Comparison of ENCODE assay signal across 12 cellular contexts in the genomic region with DNA sequence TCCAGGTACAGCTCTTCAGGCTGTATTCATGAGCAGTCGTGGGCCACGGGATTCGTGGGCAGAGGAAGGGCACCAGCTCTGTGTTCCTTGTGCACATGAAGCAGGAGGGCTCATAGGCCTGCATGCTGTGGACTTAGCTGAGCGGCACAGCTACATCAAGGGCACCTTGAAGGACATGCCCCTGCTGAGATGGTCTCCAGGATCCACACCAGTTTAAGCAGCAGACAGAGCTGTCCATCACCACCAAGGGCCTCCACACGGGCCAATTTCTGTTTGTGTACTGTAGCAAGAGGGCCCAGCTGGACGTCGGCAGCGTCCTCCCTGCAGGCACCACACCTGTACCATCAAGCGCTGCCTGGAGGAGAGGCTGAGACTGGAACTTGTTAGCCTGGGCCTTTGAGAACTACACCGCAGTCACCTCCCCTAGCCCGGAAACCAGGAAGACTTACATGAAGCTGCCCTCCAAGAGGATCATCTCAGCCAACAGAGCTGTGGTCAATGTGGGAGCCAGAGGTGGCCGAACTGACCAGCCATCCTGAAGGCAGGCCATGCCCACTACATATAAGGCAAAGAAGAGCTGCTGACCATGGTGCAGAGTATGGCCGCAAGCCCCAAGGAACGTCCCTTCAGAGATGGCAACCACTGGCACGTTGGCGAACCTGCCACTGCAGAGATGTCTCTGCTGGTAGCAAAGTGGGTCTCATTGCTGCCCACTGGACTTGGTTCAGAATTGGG. TPM values are rescaled to one million over a fixed set of nuclear protein-coding genes. Genes with fewer than 3 reads are reported as not detected.
A peak's percentile ranks its signal among the peaks of the same experiment; 100 is the strongest.
DNase-seq lines count a peak whose midpoint lies in the region; ATAC-seq and TF ChIP-seq lines count a peak whose summit lies in the region.
"Had no signal": no experiment of that assay in that cellular context is flagged by ENCODE, and none has a peak within 500 bp of the region (broad histone marks: within the 10 kb centered on the region; RNA-seq: fewer than 3 reads in every experiment).

No MANE protein-coding gene starts in this region.

- H3K9me3 Mint-ChIP-seq in CD4-positive, alpha-beta memory T cell = no peaks in the 10 kb centered on the region

- H3K4me3 ChIP-seq in CD4-positive, alpha-beta memory T cell (ENCODE audit: low read length in 2 of 2) = no peak overlapping the region
- H3K4me3 ChIP-seq in neuronal stem cell (ENCODE audit: low read length in 2 of 2) = no peak overlapping the region
- no peak overlapping the region for H3K4me3 ChIP-seq in lower leg skin (ENCODE audit: low read depth, poor library complexity, severe bottlenecking)
- H3K4me3 ChIP-seq: body of pancreas, SJSA1 had no signal

- H3K14ac ChIP-seq in neuronal stem cell (ENCODE audit: low read length) = no peak overlapping the region

- no peak overlapping the region for H2BK5ac ChIP-seq in neuronal stem cell (ENCODE audit: low read length)

- no peak for TF ChIP-seq CTCF in lower leg skin (IDR thresholded peaks at IDR 0.05)

- intact Hi-C loops in CD4-positive, alpha-beta memory T cell (cut with micrococcal nuclease) = no loop called here
- intact Hi-C loops in lower leg skin (cut with DNase I; ENCODE audit: low total_unique reads) = no loop called here

- H3K36me3 ChIP-seq in CD4-positive, alpha-beta memory T cell (ENCODE audit: insufficient read depth, low read length) = no peaks in the 10 kb centered on the region
- no peaks in the 10 kb centered on the region for H3K36me3 ChIP-seq in KOPT-K1 (ENCODE audit: insufficient read depth, low read length)
- no peaks in the 10 kb centered on the region for H3K36me3 ChIP-seq in neuronal stem cell (replicated peaks in 1 of 2; ENCODE audit: control insufficient read depth in 2 of 2, insufficient read depth in 2 of 2, low read length in 2 of 2)

- H3K23ac ChIP-seq in neuronal stem cell (ENCODE audit: low read depth, low read length, poor library complexity) = peak overlapping the region; percentile 9

- H2BK15ac ChIP-seq in neuronal stem cell (ENCODE audit: low read length) = peak overlapping the region; percentile 98

- no peaks in the 10 kb centered on the region for H3K27me3 ChIP-seq in CD4-positive, alpha-beta memory T cell (ENCODE audit: insufficient read depth, low read length)
- peaks cover 0 to 3% (median 0%) of the 10 kb centered on the region in 3 experiments for H3K27me3 ChIP-seq in neuronal stem cell (ENCODE audit: control insufficient read depth in 3 of 3, insufficient read depth in 3 of 3, low read depth in 1 of 3, low read length in 3 of 3)
- H3K27me3 ChIP-seq: body of pancreas, SJSA1 had no signal

- TF ChIP-seq POLR2A in lower leg skin (IDR thresholded peaks at IDR 0.05) = no peak

- peak overlapping the region in 7 of 8 donors; percentile 10 to 80 (median 51) for H3K4me3 Mint-ChIP-seq in CD4-positive, alpha-beta memory T cell

- H3K9ac ChIP-seq in neuronal stem cell (ENCODE audit: low read depth, low read length, poor library complexity) = no peak overlapping the region

- H2AK5ac ChIP-seq in neuronal stem cell (ENCODE audit: low read depth, low read length) = peak overlapping the region; percentile 96

- H2BK120ac ChIP-seq in neuronal stem cell (ENCODE audit: low read depth, low read length) = no peak overlapping the region

- CTCF ChIA-PET in CD4-positive, alpha-beta memory T cell (lab: Charles Lee; ENCODE audit: partially characterized antibody) = interaction anchor here (1.3 to 1.9 kb wide), 3 partner anchors 26 to 158 kb away, joined by 3 to 8 read pairs (median 7); no protein-coding TSS in a partner anchor

- no peak overlapping the region for H2AFZ ChIP-seq in neuronal stem cell (ENCODE audit: low read length)

- no peak overlapping the region for H3K4ac ChIP-seq in neuronal stem cell (ENCODE audit: low read length)

- H3K27me3 Mint-ChIP-seq in CD4-positive, alpha-beta memory T cell = no peaks in the 10 kb centered on the region

- no CpG with 5 or more reads among the region's 16 CpGs for WGBS in neuronal stem cell (ENCODE audit: extremely low coverage in 2 of 2, insufficient read length in 2 of 2, insufficient replicate concordance in 1 of 2), 2 donors
- WGBS in lower leg skin, 2 donors = 64 to 68% methylated on average over 13 to 15 of the region's 16 CpGs

- ATAC-seq in GM18907 (IDR thresholded peaks at IDR 0.05; ENCODE audit: unreplicated experiment) = no peak
- ATAC-seq: body of pancreas had no signal

- H3K9me3 ChIP-seq in CD4-positive, alpha-beta memory T cell (ENCODE audit: control insufficient read depth in 1 of 2, low read length in 2 of 2) = no peaks in the 10 kb centered on the region
- H3K9me3 ChIP-seq in KOPT-K1 (ENCODE audit: insufficient read depth, low read length, poor library complexity, severe bottlenecking) (no peaks in the 10 kb centered on the region), neuronal stem cell (replicated peaks in 1 of 2; ENCODE audit: control insufficient read depth in 2 of 2, insufficient read depth in 1 of 2, low read depth in 1 of 2, low read length in 2 of 2) (no peaks in the 10 kb centered on the region)
- H3K9me3 ChIP-seq: body of pancreas, SJSA1 had no signal

- no peak overlapping the region for H4K8ac ChIP-seq in neuronal stem cell (ENCODE audit: low read depth, low read length)

- POLR2A ChIA-PET in CD4-positive, alpha-beta memory T cell (lab: Charles Lee; ENCODE audit: partially characterized antibody) = interaction anchor here (1.9 to 4.3 kb wide), 4 partner anchors 9 to 32 kb away, joined by 4 to 38 read pairs (median 10); partner anchors contain the start of genes GNB1L and RTL10

- H3K18ac ChIP-seq in neuronal stem cell (ENCODE audit: low read length) = peak overlapping the region; percentile 29

- H4K91ac ChIP-seq in neuronal stem cell (ENCODE audit: low read depth, low read length, poor library complexity) = no peak overlapping the region

- DNase-seq in CD4-positive, alpha-beta memory T cell = no peak
- no peak for DNase-seq in neuronal stem cell (ENCODE audit: low spot score)
- no peak for DNase-seq in lower leg skin (ENCODE audit: low spot score in 2 of 2)
- no peak for DNase-seq in NCI-H2029 treated with DMSO at 0.1 percent for 48 hours (lab: John Stamatoyannopoulos, UW)
- DNase-seq: DMS153, erythroblast, NCI-H226 had no signal

- H3K4me2 ChIP-seq in neuronal stem cell (ENCODE audit: insufficient read depth, low read length, poor library complexity, severe bottlenecking) = no peak overlapping the region

- H3K27ac ChIP-seq in CD4-positive, alpha-beta memory T cell (ENCODE audit: low read depth, low read length) = peak overlapping the region; percentile 38
- peak overlapping the region; percentile 98 for H3K27ac ChIP-seq in KOPT-K1 (ENCODE audit: low read depth, low read length, poor library complexity, severe bottlenecking)
- H3K27ac ChIP-seq in angular gyrus (ENCODE audit: low read depth, low read length) = peak overlapping the region; percentile 32
- H3K27ac ChIP-seq in neuronal stem cell (replicated peaks; ENCODE audit: low read length) = no peak overlapping the region
- H3K27ac ChIP-seq: body of pancreas, SJSA1 had no signal

- H3K4me1 ChIP-seq in CD4-positive, alpha-beta memory T cell (ENCODE audit: insufficient read depth, low read length) = peaks cover 66% of the 10 kb centered on the region
- H3K4me1 ChIP-seq in neuronal stem cell (ENCODE audit: control insufficient read depth in 2 of 2, insufficient read depth in 1 of 2, low read depth in 1 of 2, low read length in 2 of 2) = peaks cover 18 to 28% of the 10 kb centered on the region in 2 donors
- H3K4me1 ChIP-seq: body of pancreas had no signal

- H3K27ac Mint-ChIP-seq in CD4-positive, alpha-beta memory T cell = peak overlapping the region; percentile 66 to 95 (median 90)

- H3K4me1 Mint-ChIP-seq in CD4-positive, alpha-beta memory T cell = peaks cover 30 to 63% (median 46%) of the 10 kb centered on the region in 4 donors

- peak overlapping the region; percentile 1 for H2BK12ac ChIP-seq in neuronal stem cell (ENCODE audit: low read length)

- H3K36me3 Mint-ChIP-seq in CD4-positive, alpha-beta memory T cell = peaks cover 0 to 5% of the 10 kb centered on the region in 2 donors

- H3K79me1 ChIP-seq in neuronal stem cell (ENCODE audit: low read depth, low read length) = no peaks in the 10 kb centered on the region

RNA-seq across cellular contexts. Expression of gene GNB1L, which starts 32.7 kb away (rescaled TPM):
- 1 to 10 TPM; 7.9 to 8.7 TPM for total RNA-seq in CD4-positive, alpha-beta memory T cell
- 10 to 100 TPM; 12.7 to 14.6 TPM for polyA plus RNA-seq in CD4-positive, alpha-beta memory T cell
- polyA plus RNA-seq in neuronal stem cell (2013, experiment 1 of 2) = 7.9 TPM
- polyA plus RNA-seq in neuronal stem cell (2013, experiment 2 of 2) = 8.3 TPM
- 10 to 100 TPM; 10.0 to 16.2 (median 11.2) TPM for total RNA-seq in lower leg skin

RNA-seq across cellular contexts. Expression of gene RTL10, which starts 32.7 kb away (rescaled TPM):
- total RNA-seq in CD4-positive, alpha-beta memory T cell = 10 to 100 TPM; 26.9 to 27.6 TPM
- 10 to 100 TPM in 1 of 2 donors, 1 to 10 TPM in 1; 4.3 to 13.0 TPM for polyA plus RNA-seq in CD4-positive, alpha-beta memory T cell
- polyA plus RNA-seq in neuronal stem cell (2013, experiment 1 of 2) = 9.7 TPM
- 10.2 TPM for polyA plus RNA-seq in neuronal stem cell (2013, experiment 2 of 2)
- 10 to 100 TPM; 24.5 to 28.0 (median 27.1) TPM for total RNA-seq in lower leg skin

RNA-seq across cellular contexts. Expression of gene COMT, which starts 54.2 kb away (rescaled TPM):
- 10 to 100 TPM; 36.8 to 39.2 TPM for total RNA-seq in CD4-positive, alpha-beta memory T cell
- 10 to 100 TPM; 93.1 to 93.9 TPM for polyA plus RNA-seq in CD4-positive, alpha-beta memory T cell
- 7.3 TPM for polyA plus RNA-seq in neuronal stem cell (2013, experiment 1 of 2)
- polyA plus RNA-seq in neuronal stem cell (2013, experiment 2 of 2) = 6.4 TPM
- 100 to 1,000 TPM; 224 to 306 (median 272) TPM for total RNA-seq in lower leg skin

RNA-seq across cellular contexts. Expression of gene TXNRD2, which starts 54.2 kb away (rescaled TPM):
- total RNA-seq in CD4-positive, alpha-beta memory T cell = 10 to 100 TPM; 34.2 to 35.9 TPM
- 10 to 100 TPM in 1 of 2 donors, 1 to 10 TPM in 1; 8.5 to 11.2 TPM for polyA plus RNA-seq in CD4-positive, alpha-beta memory T cell
- 16.7 TPM for polyA plus RNA-seq in neuronal stem cell (2013, experiment 1 of 2)
- 17.7 TPM for polyA plus RNA-seq in neuronal stem cell (2013, experiment 2 of 2)
- 10 to 100 TPM; 10.9 to 16.8 (median 15.2) TPM for total RNA-seq in lower leg skin

Comparison
In these comparisons a context has a peak if more than half of its experiments do, and no peak if none do; other contexts are left out.
1. RNA of gene COMT, which starts 54.2 kb away (total RNA-seq): 224 to 306 TPM in lower leg skin; 36.8 to 39.2 TPM in CD4-positive, alpha-beta memory T cell; every median in the first group is over 4 times any median in the second.